8 cellular contexts compared by ENCODE assay signal in the genomic region with DNA sequence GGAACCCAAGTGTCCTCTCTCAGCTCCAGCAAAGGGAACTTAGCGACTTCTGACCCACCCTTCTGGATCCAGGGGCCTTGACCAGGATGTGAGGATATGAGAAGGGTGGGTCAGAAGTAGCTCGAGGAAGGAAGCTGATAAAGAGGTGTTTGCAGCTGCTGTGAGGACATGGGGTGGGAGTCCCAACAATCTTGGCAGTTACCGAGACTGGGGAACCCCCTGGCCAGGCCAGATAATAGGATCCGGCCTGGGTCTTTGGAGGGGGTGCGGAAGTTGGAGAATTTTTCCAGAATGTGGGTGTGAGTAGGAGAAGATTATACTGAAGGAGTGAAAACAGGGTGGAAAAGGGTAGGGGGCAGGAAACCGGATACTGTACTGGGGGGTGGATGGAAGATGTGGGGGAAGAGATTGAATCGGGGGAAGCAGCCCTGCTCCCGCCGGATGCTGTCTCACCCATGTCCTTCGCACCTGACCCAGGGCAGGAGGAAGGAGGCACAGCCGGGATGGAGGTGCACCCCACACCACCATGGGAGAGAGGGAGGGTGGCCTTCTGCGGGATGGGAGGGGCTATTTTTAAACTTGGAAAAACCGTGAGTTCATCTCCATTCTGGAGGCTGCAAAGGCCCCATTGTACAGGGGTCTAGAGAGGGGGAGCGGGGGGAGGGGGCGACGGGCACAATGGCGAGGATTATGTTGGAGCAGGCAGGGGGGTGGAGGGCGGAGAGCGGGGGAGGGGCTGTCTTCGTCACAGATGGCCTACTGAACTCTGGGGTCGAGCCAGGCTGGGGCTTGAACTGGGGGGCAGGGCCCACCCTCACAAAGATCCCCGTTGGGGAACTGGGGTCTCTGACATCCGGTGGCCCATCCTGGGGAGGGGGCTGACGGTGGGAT. TPM values are rescaled to one million over a fixed set of nuclear protein-coding genes. Genes with fewer than 3 reads are reported as not detected.
A peak's percentile ranks its signal among the peaks of the same experiment; 100 is the strongest.
DNase-seq lines count a peak whose midpoint lies in the region; ATAC-seq and TF ChIP-seq lines count a peak whose summit lies in the region.

No MANE protein-coding gene starts in this region.

- H3K79me1 ChIP-seq in mesendoderm (ENCODE audit: low read length): peaks cover 2% of the 10 kb centered on the region

- H4K5ac ChIP-seq in mesendoderm (ENCODE audit: low read length): peak overlapping the region; percentile 52

- no peak for TF ChIP-seq CTCF in mammary epithelial cell (conservative IDR thresholded peaks at IDR 0.05 in 1 of 2, IDR thresholded peaks at IDR 0.05 in 1 of 2; ENCODE audit: extremely low read depth in 1 of 2, insufficient read depth in 1 of 2, low read depth in 1 of 2, low read length in 2 of 2)
- TF ChIP-seq CTCF in thyroid gland (IDR thresholded peaks at IDR 0.05): no peak

- peak overlapping the region; percentile 58 for H4K8ac ChIP-seq in mesendoderm (ENCODE audit: low read depth, low read length)

- peak overlapping the region; percentile 66 for H3K4me3 Mint-ChIP-seq in activated CD4-positive, alpha-beta T cell treated with anti-CD3 and anti-CD28 coated beads, Interleukin-2, amount 10 ng/mL, durations not matched to agents 7 days and 5 days

- DNase-seq in activated CD4-positive, alpha-beta T cell treated with anti-CD3 and anti-CD28 coated beads, Interleukin-2, amount 10 ng/mL, durations not matched to agents 7 days and 5 days: no peak
- DNase-seq in activated CD4-positive, alpha-beta T cell treated with anti-CD3 and anti-CD28 coated beads for 4 hours: no peak
- no peak for DNase-seq in mammary epithelial cell
- peak; percentile 51 for DNase-seq in mesendoderm
- DNase-seq in thyroid gland: no peak
- no peak for DNase-seq in NCI-H524 treated with DMSO at 0.1 percent for 48 hours (lab: John Stamatoyannopoulos, UW)

- H2AK5ac ChIP-seq in mesendoderm (ENCODE audit: low read length): peak overlapping the region; percentile 7

- no peak overlapping the region for H3K23ac ChIP-seq in mesendoderm (ENCODE audit: low read length)

- H2BK5ac ChIP-seq in mesendoderm (ENCODE audit: low read length): peak overlapping the region; percentile 85

- dilution Hi-C loops in mammary epithelial cell (cut with HindIII; ENCODE audit: low sequenced_read_pairs): no loop called here

- peak overlapping the region; percentile 89 for H3K4me2 ChIP-seq in mammary epithelial cell (ENCODE audit: insufficient read depth, low read depth, low read length)
- peak overlapping the region; percentile 42 for H3K4me2 ChIP-seq in mesendoderm (ENCODE audit: low read length)

- ATAC-seq in GM21360 (IDR thresholded peaks at IDR 0.05; ENCODE audit: unreplicated experiment): no peak
- no peak for ATAC-seq in GM21786 (IDR thresholded peaks at IDR 0.05; ENCODE audit: unreplicated experiment)

- H2AFZ ChIP-seq in mammary epithelial cell (ENCODE audit: low read depth, low read length): peak overlapping the region; percentile 85

- H3K79me2 ChIP-seq in mammary epithelial cell (ENCODE audit: insufficient read depth, low read length) (no peaks in the 10 kb centered on the region), mesendoderm (ENCODE audit: control insufficient read depth, insufficient read depth, low read length) (no peaks in the 10 kb centered on the region)

- H3K9me3 Mint-ChIP-seq in activated CD4-positive, alpha-beta T cell treated with anti-CD3 and anti-CD28 coated beads, Interleukin-2, amount 10 ng/mL, durations not matched to agents 7 days and 5 days: no peaks in the 10 kb centered on the region

- peak overlapping the region; percentile 82 for H3K4ac ChIP-seq in mesendoderm (ENCODE audit: low read depth, low read length)

- no TSS peak for BruUV-seq in mammary epithelial cell (replicated peaks; lab: Mats Ljungman, UMichigan)

- H3K9ac ChIP-seq in mammary epithelial cell (ENCODE audit: insufficient read depth, low read length) (no peak overlapping the region), mesendoderm (ENCODE audit: low read length) (peak overlapping the region; percentile 63)

- 64% methylated on average over 10 of the region's 24 CpGs for WGBS in mammary epithelial cell (ENCODE audit: low coverage, missing lambda C conversion rate)
- no CpG with 5 or more reads among the region's 24 CpGs for WGBS in mesendoderm (ENCODE audit: extremely low coverage, insufficient coverage, low lambda C conversion rate)
- 63 to 69% methylated on average over 20 to 23 of the region's 24 CpGs for WGBS in thyroid gland, 2 donors

- peak overlapping the region; percentile 89 for H3K18ac ChIP-seq in mesendoderm (ENCODE audit: low read length)

- H3K9me3 ChIP-seq in mammary epithelial cell (replicated peaks; ENCODE audit: insufficient read depth, low read length): no peaks in the 10 kb centered on the region
- H3K9me3 ChIP-seq in thyroid gland: no peaks in the 10 kb centered on the region

- peak overlapping the region; percentile 85 for H3K27ac Mint-ChIP-seq in activated CD4-positive, alpha-beta T cell treated with anti-CD3 and anti-CD28 coated beads, Interleukin-2, amount 10 ng/mL, durations not matched to agents 7 days and 5 days

- H3K56ac ChIP-seq in mesendoderm (ENCODE audit: low read length): peak overlapping the region; percentile 92

- H3K4me1 ChIP-seq in mammary epithelial cell (ENCODE audit: insufficient read depth, low read length) (peaks cover 64% of the 10 kb centered on the region), mesendoderm (ENCODE audit: control insufficient read depth, low read depth, low read length) (peaks cover 37% of the 10 kb centered on the region), thyroid gland (peaks cover 33 to 50% of the 10 kb centered on the region in 2 donors)

- H3K36me3 Mint-ChIP-seq in activated CD4-positive, alpha-beta T cell treated with anti-CD3 and anti-CD28 coated beads, Interleukin-2, amount 10 ng/mL, durations not matched to agents 7 days and 5 days (ENCODE audit: low read depth): no peaks in the 10 kb centered on the region

- no peaks in the 10 kb centered on the region for H4K20me1 ChIP-seq in mammary epithelial cell (ENCODE audit: insufficient read depth, low read length)

- in situ Hi-C loops in mammary epithelial cell (cut with MboI; ENCODE audit: low sequenced_read_pairs in 2 of 2): no loop called here

- CTCF ChIA-PET in activated CD4-positive, alpha-beta T cell treated with anti-CD3 and anti-CD28 coated beads, Interleukin-2, amount 10 ng/mL, durations not matched to agents 7 days and 5 days (lab: Charles Lee): interaction anchor here (1.2 to 8.6 kb wide), 10 partner anchors 7 to 288 kb away, joined by 3 to 104 read pairs (median 6); a partner anchor contains a TSS
- CTCF ChIA-PET in mammary epithelial cell (lab: Charles Lee; ENCODE audit: low non-redundant PET): interaction anchor here (0.6 kb wide), 1 partner anchor 57 kb away, joined by 5 read pairs; no protein-coding TSS in a partner anchor

- H2BK15ac ChIP-seq in mesendoderm (replicated peaks; ENCODE audit: low read depth): no peak overlapping the region

- intact Hi-C loops in mammary epithelial cell (cut with micrococcal nuclease) (loop anchor here (2.0 to 5.0 kb wide), 4 partner anchors 15 to 408 kb away; a partner anchor contains a TSS), thyroid gland (cut with DNase I) (loop anchor here (10.0 kb wide), 1 partner anchor 115 kb away; a partner anchor contains a TSS)

- POLR2A ChIA-PET in activated CD4-positive, alpha-beta T cell treated with anti-CD3 and anti-CD28 coated beads, Interleukin-2, amount 10 ng/mL, durations not matched to agents 7 days and 5 days (lab: Charles Lee): interaction anchor here (0.7 kb wide), 1 partner anchor 213 kb away, joined by 3 read pairs; a partner anchor contains a TSS

- peaks cover 37% of the 10 kb centered on the region for H3K27me3 Mint-ChIP-seq in activated CD4-positive, alpha-beta T cell treated with anti-CD3 and anti-CD28 coated beads, Interleukin-2, amount 10 ng/mL, durations not matched to agents 7 days and 5 days

- no peak overlapping the region for H3K27ac ChIP-seq in mammary epithelial cell (ENCODE audit: insufficient read depth, low read depth, low read length)
- peak overlapping the region; percentile 95 for H3K27ac ChIP-seq in mesendoderm (ENCODE audit: low read depth, low read length)
- peak overlapping the region; percentile 60 to 81 (median 60) for H3K27ac ChIP-seq in thyroid gland

- no peaks in the 10 kb centered on the region for H3K36me3 ChIP-seq in mammary epithelial cell (ENCODE audit: insufficient read depth, low read length)
- H3K36me3 ChIP-seq in mesendoderm (ENCODE audit: control insufficient read depth, insufficient read depth, low read length): no peaks in the 10 kb centered on the region
- no peaks in the 10 kb centered on the region for H3K36me3 ChIP-seq in thyroid gland

- H3K4me1 Mint-ChIP-seq in activated CD4-positive, alpha-beta T cell treated with anti-CD3 and anti-CD28 coated beads, Interleukin-2, amount 10 ng/mL, durations not matched to agents 7 days and 5 days: peaks cover 45% of the 10 kb centered on the region

- TF ChIP-seq POLR2A in thyroid gland (IDR thresholded peaks at IDR 0.05): no peak

- H3K4me3 ChIP-seq in mammary epithelial cell (replicated peaks in 1 of 3; ENCODE audit: insufficient read depth in 1 of 3, low read depth in 2 of 3, low read length in 3 of 3): no peak overlapping the region
- H3K4me3 ChIP-seq in mesendoderm (ENCODE audit: low read length): no peak overlapping the region
- no peak overlapping the region for H3K4me3 ChIP-seq in thyroid gland (replicated peaks in 1 of 3)

- no peaks in the 10 kb centered on the region for H3K27me3 ChIP-seq in mammary epithelial cell (ENCODE audit: insufficient read depth, low read length)
- H3K27me3 ChIP-seq in mesendoderm (ENCODE audit: insufficient read depth, low read length, poor library complexity): no peaks in the 10 kb centered on the region
- H3K27me3 ChIP-seq in thyroid gland: peaks cover 20% of the 10 kb centered on the region

- H2BK120ac ChIP-seq in mesendoderm (ENCODE audit: low read depth, low read length): peak overlapping the region; percentile 50

RNA-seq across cellular contexts. Expression of a gene that starts 3.0 kb away (rescaled TPM):
- 1 to 10 TPM; 1.0 to 1.4 TPM for total RNA-seq in activated CD4-positive, alpha-beta T cell treated with anti-CD3 and anti-CD28 coated beads, Interleukin-2, amount 10 ng/mL, durations not matched to agents 7 days and 5 days
- total RNA-seq in mammary epithelial cell: 100 to 1,000 TPM in 1 of 2 donors, 10 to 100 TPM in 1; 47.2 to 409 TPM
- polyA plus RNA-seq in mammary epithelial cell: 75.0 TPM
- 36.1 TPM for polyA minus RNA-seq in mammary epithelial cell
- polyA plus RNA-seq in mesendoderm (2013, experiment 1 of 2): 35.7 TPM
- polyA plus RNA-seq in mesendoderm (2013, experiment 2 of 2): 36.5 TPM
- 100 to 1,000 TPM in 1 of 4 donors, 10 to 100 TPM in 3; 17.6 to 243 (median 61.8) TPM for total RNA-seq in thyroid gland

RNA-seq across cellular contexts. Expression of a gene that starts 14.4 kb away (rescaled TPM):
- total RNA-seq in activated CD4-positive, alpha-beta T cell treated with anti-CD3 and anti-CD28 coated beads, Interleukin-2, amount 10 ng/mL, durations not matched to agents 7 days and 5 days: 10 to 100 TPM; 38.3 to 38.8 TPM
- total RNA-seq in mammary epithelial cell (10 to 100 TPM in 1 of 2 donors, 1 to 10 TPM in 1; 3.7 to 34.4 TPM), thyroid gland (10 to 100 TPM; 10.1 to 18.9 (median 14.1) TPM)
- polyA plus RNA-seq in mammary epithelial cell: 39.1 TPM
- 66.6 TPM for polyA minus RNA-seq in mammary epithelial cell
- polyA plus RNA-seq in mesendoderm (2013, experiment 1 of 2): 59.6 TPM
- polyA plus RNA-seq in mesendoderm (2013, experiment 2 of 2): 61.0 TPM

RNA-seq across cellular contexts. Expression of a gene that starts 20.7 kb away (rescaled TPM):
- not detected for total RNA-seq in activated CD4-positive, alpha-beta T cell treated with anti-CD3 and anti-CD28 coated beads, Interleukin-2, amount 10 ng/mL, durations not matched to agents 7 days and 5 days
- total RNA-seq in mammary epithelial cell (under 1 TPM in 1 of 2 donors, not detected in 1; 0.50 TPM), thyroid gland (10 to 100 TPM; 13.0 to 46.4 (median 27.8) TPM)
- polyA plus RNA-seq in mammary epithelial cell: 0.07 TPM
- not detected for polyA minus RNA-seq in mammary epithelial cell
- 0.35 TPM for polyA plus RNA-seq in mesendoderm (2013, experiment 1 of 2)
- 0.32 TPM for polyA plus RNA-seq in mesendoderm (2013, experiment 2 of 2)

RNA-seq across cellular contexts. Expression of a gene that starts 26.6 kb away (rescaled TPM):
- not detected for total RNA-seq in activated CD4-positive, alpha-beta T cell treated with anti-CD3 and anti-CD28 coated beads, Interleukin-2, amount 10 ng/mL, durations not matched to agents 7 days and 5 days
- total RNA-seq in mammary epithelial cell (not detected), thyroid gland (not detected)
- polyA plus RNA-seq in mammary epithelial cell: not detected
- polyA minus RNA-seq in mammary epithelial cell: not detected
- polyA plus RNA-seq in mesendoderm (2013, experiment 1 of 2): not detected
- polyA plus RNA-seq in mesendoderm (2013, experiment 2 of 2): not detected

Comparison
In these comparisons a context has a peak if more than half of its experiments do, and no peak if none do; other contexts are left out.
1. RNA of a gene that starts 3.0 kb away (total RNA-seq): 47.2 to 409 TPM in mammary epithelial cell and 17.6 to 243 TPM in thyroid gland; 1.0 to 1.4 TPM in activated CD4-positive, alpha-beta T cell treated with anti-CD3 and anti-CD28 coated beads, Interleukin-2, amount 10 ng/mL, durations not matched to agents 7 days and 5 days; every median in the first group is over 4 times any median in the second.
2. RNA of a gene that starts 20.7 kb away (total RNA-seq): 13.0 to 46.4 TPM in thyroid gland; 0.50 TPM in mammary epithelial cell and not detected in activated CD4-positive, alpha-beta T cell treated with anti-CD3 and anti-CD28 coated beads, Interleukin-2, amount 10 ng/mL, durations not matched to agents 7 days and 5 days; every median in the first group is over 4 times any median in the second.